ENCODE assay signal across 1 cellular context in genomic region chr16:31700200-31700529, GRCh38.
TF ChIP-seq lines count a peak whose summit lies in the region.

No MANE protein-coding gene starts in this region.

TF ChIP-seq in GM12878, 131 proteins besides CTCF, POLR2A, EP300 and RAD21 (continued from another document):
- TF ChIP-seq REST (IDR thresholded peaks at IDR 0.05; ENCODE audit: low read depth, low read length) (no peak), ZNF384 (IDR thresholded peaks at IDR 0.05; ENCODE audit: borderline replicate concordance, low read depth, low read length) (no peak), NFXL1 (IDR thresholded peaks at IDR 0.05; ENCODE audit: borderline replicate concordance) (no peak), CHD4 (IDR thresholded peaks at IDR 0.05) (no peak), FOS (IDR thresholded peaks at IDR 0.05; ENCODE audit: borderline replicate concordance, extremely low read depth, insufficient read length) (no peak), MLLT1 (IDR thresholded peaks at IDR 0.05) (peak; percentile 27), ELK1 (IDR thresholded peaks at IDR 0.05; ENCODE audit: low read depth, low read length) (no peak), BACH1 (IDR thresholded peaks at IDR 0.05; ENCODE audit: borderline replicate concordance) (no peak)
